ENCODE assay signal across 22 cellular contexts in genomic region chr14:60206249-60206670, GRCh38. TPM values are rescaled to one million over a fixed set of nuclear protein-coding genes. Genes with fewer than 3 reads are reported as not detected.
DNase-seq lines count a peak whose midpoint lies in the region; ATAC-seq, FAIRE-seq and TF ChIP-seq lines count a peak whose summit lies in the region.
"Had no signal": no experiment of that assay in that cellular context is flagged by ENCODE, and none has a peak within 500 bp of the region (broad histone marks: within the 10 kb centered on the region; RNA-seq: fewer than 3 reads in every experiment).

No MANE protein-coding gene starts in this region.

- no peak overlapping the region for H3K4me2 ChIP-seq in OCI-LY1 (ENCODE audit: low read length)
- H3K4me2 ChIP-seq: SK-N-SH had no signal

- peak; percentile 77 for ATAC-seq in activated CD4-positive, alpha-beta T cell treated with anti-CD3 and anti-CD28 coated beads for 36 hours
- ATAC-seq in GM18505 (IDR thresholded peaks at IDR 0.05; ENCODE audit: unreplicated experiment) (no peak), HG03378 (IDR thresholded peaks at IDR 0.05; ENCODE audit: unreplicated experiment) (no peak)

- H3K9me3 ChIP-seq in OCI-LY1 (ENCODE audit: low read length) (no peaks in the 10 kb centered on the region), small intestine (ENCODE audit: control insufficient read depth, low read depth) (no peaks in the 10 kb centered on the region)
- H3K9me3 ChIP-seq: SK-N-SH had no signal

- no peaks in the 10 kb centered on the region; the same call in 1 of the 2 replicates for H3K36me3 ChIP-seq in OCI-LY1 (ENCODE audit: insufficient read depth, low read length)
- no peaks in the 10 kb centered on the region for H3K36me3 ChIP-seq in small intestine (ENCODE audit: control insufficient read depth in 2 of 2, insufficient read depth in 2 of 2, low read length in 2 of 2)

- no peak overlapping the region for H3K27ac Mint-ChIP-seq in activated CD4-positive, alpha-beta T cell treated with anti-CD3 and anti-CD28 coated beads for 36 hours
- H3K27ac Mint-ChIP-seq in nephron progenitor cell, result no peak overlapping the region

- H3K4me3 ChIP-seq in OCI-LY1 (ENCODE audit: low read depth, low read length, poor library complexity, severe bottlenecking), result no peak overlapping the region
- H3K4me3 ChIP-seq in small intestine (ENCODE audit: low read depth in 1 of 2, low read length in 2 of 2), result no peak overlapping the region

- no peak overlapping the region for H3K9ac ChIP-seq in OCI-LY1 (ENCODE audit: low read length)
- H3K9ac ChIP-seq: SK-N-SH had no signal

- H3K4me3 Mint-ChIP-seq in activated CD4-positive, alpha-beta T cell treated with anti-CD3 and anti-CD28 coated beads for 36 hours, result no peak overlapping the region
- H3K4me3 Mint-ChIP-seq in nephron progenitor cell, result no peak overlapping the region

- H3K4me1 ChIP-seq in OCI-LY1 (ENCODE audit: insufficient read depth, low read length, severe bottlenecking) (peaks cover 41% of the 10 kb centered on the region), small intestine (ENCODE audit: control insufficient read depth in 2 of 2, insufficient read depth in 1 of 2, low read depth in 1 of 2, low read length in 1 of 2) (peaks cover 0 to 2% of the 10 kb centered on the region in 2 donors)

- DNase-seq in activated CD4-positive, alpha-beta T cell treated with anti-CD3 and anti-CD28 coated beads for 36 hours, result no peak
- DNase-seq in activated CD4-positive, alpha-beta T cell treated with anti-CD3 and anti-CD28 coated beads for 48 hours, result no peak
- DNase-seq in small intestine (peak; percentile 86), hypothalamus (lab: John Stamatoyannopoulos, UW) (no peak), nephron progenitor cell (no peak)
- DNase-seq: AML-193; DMS79 treated with DMSO at 0.1 percent for 48 hours; H7; NCI-H1105 treated with DMSO at 0.1 percent for 48 hours; NCI-H1694; NCI-H2081 treated with DMSO at 0.1 percent for 48 hours; NCI-H510A; NCI-H748 treated with DMSO at 0.1 percent for 48 hours; NK-92 treated with Interleukin-12 subunit alpha and Interleukin-12 subunit beta, amount 100 ng/mL, for 24 hours; RPMI8226; SHP77 treated with DMSO at 0.1 percent for 48 hours; SK-N-SH had no signal

- H3K4me1 Mint-ChIP-seq in activated CD4-positive, alpha-beta T cell treated with anti-CD3 and anti-CD28 coated beads for 36 hours, result peaks cover 20% of the 10 kb centered on the region
- peaks cover 17% of the 10 kb centered on the region for H3K4me1 Mint-ChIP-seq in nephron progenitor cell

- intact Hi-C loops in activated CD4-positive, alpha-beta T cell treated with anti-CD3 and anti-CD28 coated beads for 36 hours (cut with DNase I, micrococcal nuclease), result loop anchor here in 1 of 2 experiments (5.0 kb wide), 1 partner anchor 126 kb away; no protein-coding TSS in a partner anchor

- POLR2A ChIA-PET in activated CD4-positive, alpha-beta T cell treated with anti-CD3 and anti-CD28 coated beads for 36 hours (lab: Charles Lee), result interaction anchor here (0.6 to 2.4 kb wide), 2 partner anchors 42 to 239 kb away, joined by 3 to 7 read pairs; partner anchors contain the start of gene PPM1A

- no peak for TF ChIP-seq CTCF in OCI-LY1 (IDR thresholded peaks at IDR 0.05; ENCODE audit: low read length)
- no peak for TF ChIP-seq CTCF in nephron progenitor cell (IDR thresholded peaks at IDR 0.05)

- no peak for FAIRE-seq in small intestine (lab: Jason Lieb, UNC)

- H2AFZ ChIP-seq in OCI-LY1 (ENCODE audit: low read length), result 0 out of 2 replicates have a peak overlapping the region, but pooled peaks have one; percentile 34

- no peaks in the 10 kb centered on the region for H3K9me2 ChIP-seq in OCI-LY1 (ENCODE audit: low read depth, low read length)
- H3K9me2 ChIP-seq: SK-N-SH had no signal

- H3K27me3 ChIP-seq in OCI-LY1 (ENCODE audit: insufficient read depth, low read length) (no peaks in the 10 kb centered on the region), small intestine (ENCODE audit: control insufficient read depth in 2 of 2, insufficient read depth in 2 of 2, low read length in 2 of 2) (no peaks in the 10 kb centered on the region)

- no peaks in the 10 kb centered on the region for H3K9me3 Mint-ChIP-seq in activated CD4-positive, alpha-beta T cell treated with anti-CD3 and anti-CD28 coated beads for 36 hours (ENCODE audit: low read depth)
- peaks cover 5% of the 10 kb centered on the region for H3K9me3 Mint-ChIP-seq in nephron progenitor cell

- H3K27ac ChIP-seq in OCI-LY1 (ENCODE audit: low read depth, low read length, poor library complexity, severe bottlenecking) (peak overlapping the region; percentile 100), small intestine (ENCODE audit: low read depth in 1 of 2, low read length in 1 of 2) (no peak overlapping the region)
- H3K27ac ChIP-seq: 22Rv1, C4-2B had no signal

- H4K20me1 ChIP-seq in OCI-LY1 (ENCODE audit: insufficient read depth, low read length), result no peaks in the 10 kb centered on the region

- peak; percentile 24 for TF ChIP-seq POLR2A in GM18505 (IDR thresholded peaks at IDR 0.05; ENCODE audit: borderline replicate concordance, extremely low read depth, insufficient read depth, insufficient read length)

- H3K27me3 Mint-ChIP-seq in activated CD4-positive, alpha-beta T cell treated with anti-CD3 and anti-CD28 coated beads for 36 hours, result peaks cover 28% of the 10 kb centered on the region
- H3K27me3 Mint-ChIP-seq in nephron progenitor cell (ENCODE audit: low read depth, poor library complexity), result peaks cover 13% of the 10 kb centered on the region

- no peaks in the 10 kb centered on the region for H3K36me3 Mint-ChIP-seq in activated CD4-positive, alpha-beta T cell treated with anti-CD3 and anti-CD28 coated beads for 36 hours (ENCODE audit: low read depth)
- no peaks in the 10 kb centered on the region for H3K36me3 Mint-ChIP-seq in nephron progenitor cell (ENCODE audit: low read depth)

- 28 to 72% (median 33%) methylated on average over 7 of the region's 7 CpGs for WGBS in small intestine, 3 donors

- CTCF ChIA-PET in activated CD4-positive, alpha-beta T cell treated with anti-CD3 and anti-CD28 coated beads for 36 hours (lab: Charles Lee), result interaction anchor here (0.9 to 1.0 kb wide), 3 partner anchors 12 to 144 kb away, joined by 3 to 5 read pairs (median 3); no protein-coding TSS in a partner anchor

- H3F3A ChIP-seq in OCI-LY1 (ENCODE audit: insufficient read depth, low read length), result no peaks in the 10 kb centered on the region

- H3K79me2 ChIP-seq in OCI-LY1 (ENCODE audit: insufficient read depth, low read length), result no peaks in the 10 kb centered on the region

RNA-seq across cellular contexts. Expression of gene DHRS7, which starts 41.1 kb away (rescaled TPM):
- 10 to 100 TPM; 27.9 to 46.3 TPM for total RNA-seq in activated CD4-positive, alpha-beta T cell treated with anti-CD3 and anti-CD28 coated beads for 36 hours
- 100 to 1,000 TPM in 1 of 3 donors, 10 to 100 TPM in 2; 78.7 to 165 (median 99.2) TPM for polyA plus RNA-seq in small intestine

RNA-seq across cellular contexts. Expression of gene PPM1A, which starts 42.8 kb away (rescaled TPM):
- 10 to 100 TPM; 30.4 to 41.5 TPM for total RNA-seq in activated CD4-positive, alpha-beta T cell treated with anti-CD3 and anti-CD28 coated beads for 36 hours
- 100 to 1,000 TPM in 1 of 3 donors, 10 to 100 TPM in 2; 27.6 to 101 (median 80.2) TPM for polyA plus RNA-seq in small intestine
